In the genomic region with DNA sequence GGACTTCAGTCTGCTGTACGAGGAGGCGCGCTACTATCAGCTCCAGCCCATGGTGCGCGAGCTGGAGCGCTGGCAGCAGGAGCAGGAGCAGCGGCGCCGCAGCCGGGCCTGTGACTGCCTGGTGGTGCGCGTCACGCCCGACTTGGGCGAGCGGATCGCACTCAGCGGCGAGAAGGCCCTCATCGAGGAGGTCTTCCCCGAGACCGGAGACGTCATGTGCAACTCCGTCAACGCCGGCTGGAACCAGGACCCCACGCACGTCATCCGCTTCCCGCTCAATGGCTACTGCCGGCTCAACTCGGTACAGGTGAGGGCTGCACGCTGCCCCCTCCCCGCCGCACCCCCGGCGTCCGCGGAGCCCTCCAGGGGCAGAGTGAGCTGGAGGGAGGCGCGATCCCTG, we compare ENCODE assay signal across 14 cellular contexts. TPM values are rescaled to one million over a fixed set of nuclear protein-coding genes. Genes with fewer than 3 reads are reported as not detected.
"Had no signal": no experiment of that assay in that cellular context is flagged by ENCODE, and none has a peak within 500 bp of the region (broad histone marks: within the 10 kb centered on the region; RNA-seq: fewer than 3 reads in every experiment).

No MANE protein-coding gene starts in this region.

- H3K27me3 Mint-ChIP-seq: dendritic cell treated with granulocyte-macrophage colony-stimulating factor and Interleukin-4, amounts not matched to agents 40 ng/mL and 50 ng/mL, for 4 days; effector memory CD8-positive, alpha-beta T cell had no signal

- H3K27me3 ChIP-seq: esophagus squamous epithelium, gastroesophageal sphincter, pancreas, right lobe of liver had no signal

- H3K4me3 ChIP-seq: esophagus squamous epithelium, gastroesophageal sphincter, mucosa of descending colon, pancreas, prostate gland, right lobe of liver, skin epidermis had no signal

- H3K4me1 Mint-ChIP-seq: immature natural killer cell had no signal

- H3K9me3 Mint-ChIP-seq: dendritic cell treated with granulocyte-macrophage colony-stimulating factor and Interleukin-4, amounts not matched to agents 40 ng/mL and 50 ng/mL, for 4 days; effector memory CD8-positive, alpha-beta T cell; immature natural killer cell; naive thymus-derived CD8-positive, alpha-beta T cell had no signal

- H3K27ac ChIP-seq: esophagus squamous epithelium, gastroesophageal sphincter, pancreas, prostate gland, right lobe of liver, skin epidermis had no signal

- ATAC-seq: effector memory CD8-positive, alpha-beta T cell; gastroesophageal sphincter; mucosa of descending colon; naive thymus-derived CD8-positive, alpha-beta T cell; pancreas; right lobe of liver had no signal

- DNase-seq: effector memory CD8-positive, alpha-beta T cell; esophagus squamous epithelium; immature natural killer cell; mucosa of descending colon; naive thymus-derived CD8-positive, alpha-beta T cell; stimulated activated CD4-positive, alpha-beta T cell treated with anti-CD3 and anti-CD28 coated beads, Interleukin-12 subunit alpha, Interleukin-12 subunit beta, amount 100 ng/mL, for 4 hours; stimulated activated naive CD4-positive, alpha-beta T cell; trophoblast cell had no signal

- H3K4me1 ChIP-seq: pancreas, right lobe of liver had no signal

- H3K36me3 Mint-ChIP-seq: immature natural killer cell; naive thymus-derived CD8-positive, alpha-beta T cell had no signal

- H3K36me3 ChIP-seq: pancreas, prostate gland had no signal

- H3K4me3 Mint-ChIP-seq: dendritic cell treated with granulocyte-macrophage colony-stimulating factor and Interleukin-4, amounts not matched to agents 40 ng/mL and 50 ng/mL, for 4 days; effector memory CD8-positive, alpha-beta T cell; immature natural killer cell; naive thymus-derived CD8-positive, alpha-beta T cell had no signal

- H3K9me3 ChIP-seq: esophagus squamous epithelium, gastroesophageal sphincter, mucosa of descending colon, pancreas, prostate gland, right lobe of liver had no signal

RNA-seq across cellular contexts. Expression of gene KCTD15, which starts 14.6 kb away (rescaled TPM):
- polyA plus RNA-seq: immature natural killer cell; naive thymus-derived CD8-positive, alpha-beta T cell had no signal
